ENCODE assay signal across 8 cellular contexts in genomic region chr7:12067156-12067831, GRCh38.
DNase-seq lines count a peak whose midpoint lies in the region; ATAC-seq, FAIRE-seq and TF ChIP-seq lines count a peak whose summit lies in the region.

No MANE protein-coding gene starts in this region.

- H3K27me3 ChIP-seq in GM06990 (replicated peaks; ENCODE audit: control insufficient read depth, insufficient read depth, low read length) (no peaks in the 10 kb centered on the region), H9 (ENCODE audit: insufficient read depth, low read length) (no peaks in the 10 kb centered on the region), astrocyte (ENCODE audit: insufficient read depth, low read length) (no peaks in the 10 kb centered on the region)

- H3K36me3 ChIP-seq in GM06990 (ENCODE audit: control insufficient read depth, insufficient read depth, low read length) (no peaks in the 10 kb centered on the region), astrocyte (ENCODE audit: insufficient read depth, low read length) (no peaks in the 10 kb centered on the region)

- no peak overlapping the region for H2BK120ac ChIP-seq in H9 (ENCODE audit: low read depth, low read length, poor library complexity, severe bottlenecking)

- H2BK20ac ChIP-seq in H9 (ENCODE audit: low read depth, low read length, poor library complexity, severe bottlenecking): no peak overlapping the region

- no peak overlapping the region for H2BK15ac ChIP-seq in H9 (ENCODE audit: low read depth, low read length)

- no peaks in the 10 kb centered on the region for H3K79me1 ChIP-seq in H9 (ENCODE audit: insufficient read depth, low read depth, low read length, poor library complexity, severe bottlenecking)

- H3K4ac ChIP-seq in H9 (ENCODE audit: low read depth, low read length): no peak overlapping the region

- H2BK5ac ChIP-seq in H9 (ENCODE audit: insufficient read length, low read length): no peak overlapping the region

- no peak overlapping the region for H2AK5ac ChIP-seq in H9 (ENCODE audit: insufficient read length, low read length)

- H3K4me2 ChIP-seq in H9 (ENCODE audit: insufficient read depth, insufficient read length, low read length) (no peak overlapping the region), astrocyte (ENCODE audit: low read length) (no peak overlapping the region)

- no CpG with 5 or more reads among the region's 13 CpGs for WGBS in H9 (ENCODE audit: extremely low coverage, insufficient read length, low lambda C conversion rate)

- H3K4me1 Mint-ChIP-seq in H9 (peaks cover 26 to 28% of the 10 kb centered on the region in 2 experiments), T-cell (no peaks in the 10 kb centered on the region), astrocyte (ENCODE audit: low read depth, unreplicated experiment) (no peaks in the 10 kb centered on the region)

- H3K79me2 ChIP-seq in H9 (ENCODE audit: insufficient read depth, low read length) (no peaks in the 10 kb centered on the region), astrocyte (ENCODE audit: insufficient read depth, low read length) (no peaks in the 10 kb centered on the region)

- H3K4me1 ChIP-seq in H9 (ENCODE audit: insufficient read depth, low read length) (no peaks in the 10 kb centered on the region), astrocyte (ENCODE audit: insufficient read depth, low read length) (no peaks in the 10 kb centered on the region)

- peak; percentile 68 for TF ChIP-seq CTCF in GM06990 (IDR thresholded peaks at IDR 0.05; ENCODE audit: insufficient read depth, low read length, poor library complexity, severe bottlenecking)
- peak; percentile 83 for TF ChIP-seq CTCF in H9 (conservative IDR thresholded peaks at IDR 0.05)
- TF ChIP-seq CTCF in NB4 (IDR thresholded peaks at IDR 0.05; ENCODE audit: low read depth, low read length): peak; percentile 78
- TF ChIP-seq CTCF in astrocyte (IDR thresholded peaks at IDR 0.05; ENCODE audit: insufficient read depth, low read depth, low read length): peak; percentile 64

- H3K9me3 ChIP-seq in H9 (ENCODE audit: control insufficient read depth, low read depth, low read length): no peaks in the 10 kb centered on the region
- H3K9me3 ChIP-seq in astrocyte (ENCODE audit: insufficient read depth, low read depth, low read length): no peaks in the 10 kb centered on the region

- H3K4me3 ChIP-seq in GM06990 (replicated peaks; ENCODE audit: low read depth, low read length) (no peak overlapping the region), NB4 (ENCODE audit: low read depth, low read length) (no peak overlapping the region), astrocyte (ENCODE audit: insufficient read depth, low read depth, low read length) (no peak overlapping the region)

- no peak for TF ChIP-seq POLR2A in NB4 (IDR thresholded peaks at IDR 0.05; ENCODE audit: extremely low read depth, insufficient read length)

- no peak for FAIRE-seq in astrocyte (lab: Jason Lieb, UNC)

- no peak overlapping the region for H4K91ac ChIP-seq in H9 (ENCODE audit: insufficient read length, low read depth, low read length)

- no peak overlapping the region for H4K8ac ChIP-seq in H9 (replicated peaks; ENCODE audit: insufficient read length, low read depth, low read length)

- no peaks in the 10 kb centered on the region for H3K27me3 Mint-ChIP-seq in H9 (ENCODE audit: low read depth)
- no peaks in the 10 kb centered on the region for H3K27me3 Mint-ChIP-seq in T-cell
- H3K27me3 Mint-ChIP-seq in astrocyte (ENCODE audit: low read depth, unreplicated experiment): no peaks in the 10 kb centered on the region

- no peaks in the 10 kb centered on the region for H4K20me1 ChIP-seq in H9 (ENCODE audit: control insufficient read depth, insufficient read depth, insufficient read length)
- no peaks in the 10 kb centered on the region for H4K20me1 ChIP-seq in astrocyte (ENCODE audit: insufficient read depth, low read length)

- H3K56ac ChIP-seq in H9 (ENCODE audit: insufficient read length, low read depth, low read length): no peak overlapping the region

- H3K9ac ChIP-seq in H9 (ENCODE audit: extremely low read depth, insufficient read length, low read length) (no peak overlapping the region), astrocyte (ENCODE audit: low read length) (no peak overlapping the region)

- H3K36me3 Mint-ChIP-seq in H9 (ENCODE audit: insufficient read depth in 1 of 3, low read depth in 3 of 3) (peaks cover 0 to 1% (median 0%) of the 10 kb centered on the region in 3 experiments; a peak in 2 of 7 replicates), T-cell (no peaks in the 10 kb centered on the region), astrocyte (ENCODE audit: low read depth, unreplicated experiment) (no peaks in the 10 kb centered on the region)

- no peak overlapping the region for H3K18ac ChIP-seq in H9 (ENCODE audit: insufficient read length, low read depth, low read length)

- H3K27ac Mint-ChIP-seq in H9 (peak overlapping the region in 1 of 3 experiments; percentile 37; a peak in 1 of 7 replicates), T-cell (no peak overlapping the region), astrocyte (ENCODE audit: unreplicated experiment) (peak overlapping the region; percentile 26)

- no peak overlapping the region for H3K14ac ChIP-seq in H9 (ENCODE audit: insufficient read depth, low read length)

- no peaks in the 10 kb centered on the region for H3K23me2 ChIP-seq in H9 (ENCODE audit: insufficient read length, low read depth, low read length, poor library complexity, severe bottlenecking)

- no peak overlapping the region for H4K5ac ChIP-seq in H9 (ENCODE audit: insufficient read length, low read depth, low read length)

- H2BK12ac ChIP-seq in H9 (ENCODE audit: insufficient read length, low read depth, low read length): no peak overlapping the region

- H3T11ph ChIP-seq in H9 (ENCODE audit: low read length): no peak overlapping the region

- ATAC-seq in T-cell (replicated peaks in 1 of 4) (peak; percentile 71 to 79 (median 75)), HG03025 (IDR thresholded peaks at IDR 0.05; ENCODE audit: low FRiP score, unreplicated experiment) (no peak)

- POLR2A ChIA-PET in T-cell (lab: Charles Lee): no interaction called here

- CTCF ChIA-PET in T-cell (lab: Charles Lee): interaction anchor here (0.9 to 1.5 kb wide), 2 partner anchors 255 kb away, joined by 3 to 9 read pairs; no protein-coding TSS in a partner anchor

- H2AFZ ChIP-seq in H9 (ENCODE audit: low read length) (no peak overlapping the region), astrocyte (ENCODE audit: low read depth, low read length) (peak overlapping the region; percentile 21)

- H3K27ac ChIP-seq in H9 (ENCODE audit: insufficient read length, low read depth, low read length) (no peak overlapping the region), astrocyte (ENCODE audit: low read depth, low read length) (no peak overlapping the region)

- H3K23ac ChIP-seq in H9 (ENCODE audit: insufficient read length, low read depth, low read length): no peak overlapping the region

- H3K9me3 Mint-ChIP-seq in H9: no peaks in the 10 kb centered on the region; a peak in 1 of 5 replicates
- H3K9me3 Mint-ChIP-seq in T-cell: no peaks in the 10 kb centered on the region
- no peaks in the 10 kb centered on the region for H3K9me3 Mint-ChIP-seq in astrocyte (ENCODE audit: unreplicated experiment)

- DNase-seq in GM06990 (ENCODE audit: extremely low read depth, insufficient read length) (peak; percentile 1), H9 (peak; percentile 76), NB4 (ENCODE audit: low read depth) (peak; percentile 73), T-cell (peak in 33 of 34 experiments; percentile 3 to 59 (median 44)), astrocyte (ENCODE audit: low read depth) (peak; percentile 29), iPS-NIHi7 (ENCODE audit: extremely low spot score) (peak; percentile 57)
- peak; percentile 23 to 48 for DNase-seq in stimulated activated CD4-positive, alpha-beta T cell treated with anti-CD3 and anti-CD28 coated beads, Interleukin-1b, Interleukin-23, amount 100 ng/mL, for 4 hours (ENCODE audit: low read depth in 2 of 2)

- H3K4me3 Mint-ChIP-seq in H9 (no peak overlapping the region), T-cell (no peak overlapping the region), astrocyte (ENCODE audit: unreplicated experiment) (no peak overlapping the region)

Comparison
In these comparisons a context has a peak if more than half of its experiments do, and no peak if none do; other contexts are left out.
1. DNase-seq: peak in every context shown above with its lines; median percentile 76 in H9; 73 in NB4; 57 in iPS-NIHi7; 44 in T-cell; 36 in stimulated activated CD4-positive, alpha-beta T cell treated with anti-CD3 and anti-CD28 coated beads, Interleukin-1b, Interleukin-23, amount 100 ng/mL, for 4 hours; 29 in astrocyte; 1 in GM06990.